In the genomic region with DNA sequence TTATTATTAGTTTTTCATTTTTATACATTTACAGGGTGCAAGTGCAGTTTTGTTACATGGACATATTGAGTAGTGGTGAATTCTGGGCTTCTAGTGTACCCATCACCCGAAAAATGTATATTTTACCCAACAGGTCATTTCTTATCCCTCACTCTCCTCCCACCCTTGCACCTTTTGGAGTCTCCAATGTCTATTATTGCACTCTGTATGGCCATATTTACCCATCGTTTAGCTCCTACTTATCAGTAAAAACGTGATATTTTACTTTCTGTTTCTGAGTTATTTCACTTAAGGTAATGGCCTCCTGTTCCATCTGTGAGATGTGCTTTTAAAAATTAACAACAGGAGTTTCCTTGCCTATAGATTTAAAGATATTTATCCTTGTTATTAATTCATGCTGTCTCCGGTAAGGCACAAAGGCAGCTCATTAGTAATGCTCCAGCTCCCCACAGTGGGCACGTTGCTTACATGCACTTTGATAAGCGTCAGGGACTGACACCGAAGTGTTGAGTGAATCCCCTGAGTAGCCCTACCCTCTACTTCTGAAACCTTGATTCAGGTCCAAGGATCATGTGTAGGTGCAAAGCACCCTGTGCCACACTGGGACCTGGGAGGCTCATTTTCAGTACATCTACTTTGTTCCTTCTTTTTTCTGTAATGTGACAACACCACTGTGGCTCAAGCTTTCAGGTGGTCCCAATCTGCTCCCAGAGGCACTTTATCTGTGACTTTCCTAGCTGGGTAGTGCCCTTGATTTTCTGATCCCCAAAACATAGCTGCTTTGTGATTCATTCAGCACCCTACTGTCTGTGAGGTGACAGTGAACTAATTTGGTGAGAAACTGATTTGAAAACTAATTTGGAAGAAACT, we compare ENCODE assay signal across 8 cellular contexts. TPM values are rescaled to one million over a fixed set of nuclear protein-coding genes. Genes with fewer than 3 reads are reported as not detected.
A peak's percentile ranks its signal among the peaks of the same experiment; 100 is the strongest.
DNase-seq lines count a peak whose midpoint lies in the region; ATAC-seq and TF ChIP-seq lines count a peak whose summit lies in the region.

No MANE protein-coding gene starts in this region.

- no peak overlapping the region for H3K4me3 ChIP-seq in AG04450 (ENCODE audit: low read depth, low read length)

- H3K27me3 Mint-ChIP-seq in endothelial cell (ENCODE audit: unreplicated experiment) (no peaks in the 10 kb centered on the region), natural killer cell (ENCODE audit: low read depth in 2 of 2) (peaks cover 0 to 5% of the 10 kb centered on the region in 2 donors)

- H3K9me3 Mint-ChIP-seq in endothelial cell (ENCODE audit: unreplicated experiment) (no peaks in the 10 kb centered on the region), natural killer cell (no peaks in the 10 kb centered on the region)

- H3K27me3 ChIP-seq in AG04450 (ENCODE audit: control insufficient read depth, insufficient read depth, low read length) = no peaks in the 10 kb centered on the region

- no peak overlapping the region for H3K27ac Mint-ChIP-seq in endothelial cell (ENCODE audit: unreplicated experiment)
- no peak overlapping the region for H3K27ac Mint-ChIP-seq in natural killer cell

- peak; percentile 1 for DNase-seq in AG04450 (ENCODE audit: low read depth, low spot score)
- DNase-seq in GM13976 (ENCODE audit: low spot score) = peak; percentile 50
- DNase-seq in MV-4-11 (lab: John Stamatoyannopoulos, UW) = peak; percentile 35
- peak; percentile 4 for DNase-seq in T follicular helper cell (ENCODE audit: low read depth)
- DNase-seq in endothelial cell (ENCODE audit: low spot score) = peak; percentile 50
- DNase-seq in natural killer cell = no peak
- DNase-seq in effector CD4-positive, alpha-beta T cell = no peak

- no peaks in the 10 kb centered on the region for H3K9me3 ChIP-seq in AG04450 (ENCODE audit: control insufficient read depth, insufficient read depth, low read length)

- H3K36me3 Mint-ChIP-seq in endothelial cell (ENCODE audit: low read depth, unreplicated experiment) = no peaks in the 10 kb centered on the region
- H3K36me3 Mint-ChIP-seq in natural killer cell = no peaks in the 10 kb centered on the region

- peak; percentile 46 for TF ChIP-seq CTCF in AG04450 (IDR thresholded peaks at IDR 0.05; ENCODE audit: low read depth, low read length)
- TF ChIP-seq CTCF in GM13976 (IDR thresholded peaks at IDR 0.05; ENCODE audit: borderline replicate concordance, control extremely low read depth, extremely low read depth, insufficient read depth, missing control alignments) = peak; percentile 75
- no peak for TF ChIP-seq CTCF in endothelial cell (IDR thresholded peaks at IDR 0.05; ENCODE audit: unreplicated experiment)
- TF ChIP-seq CTCF in natural killer cell (IDR thresholded peaks at IDR 0.05) = peak; percentile 24

- no peak overlapping the region for H3K27ac ChIP-seq in AG04450 (ENCODE audit: low read depth, low read length)

- no peak overlapping the region for H3K4me3 Mint-ChIP-seq in endothelial cell (ENCODE audit: unreplicated experiment)
- no peak overlapping the region for H3K4me3 Mint-ChIP-seq in natural killer cell

- POLR2A ChIA-PET in AG04450 (lab: Yijun Ruan, JAX) = no interaction called here

- intact Hi-C loops in natural killer cell (cut with micrococcal nuclease) = no loop called here

- CTCF ChIA-PET in AG04450 (lab: Charles Lee) = interaction anchor here (0.5 to 3.5 kb wide), 16 partner anchors 18 to 380 kb away, joined by 3 to 39 read pairs (median 4); no protein-coding TSS in a partner anchor

- H3K4me1 Mint-ChIP-seq in endothelial cell (ENCODE audit: unreplicated experiment) (peaks cover 6% of the 10 kb centered on the region), natural killer cell (peaks cover 0 to 4% of the 10 kb centered on the region in 2 donors)

- ATAC-seq in HG02623 (IDR thresholded peaks at IDR 0.05; ENCODE audit: unreplicated experiment) = peak; percentile 89
- ATAC-seq in natural killer cell = peak in 1 of 3 donors; percentile 56

- in situ Hi-C loops in GM13976 (cut with MboI; ENCODE audit: low sequenced_read_pairs, unreplicated experiment) = loop anchor here (25.0 kb wide), 1 partner anchor 185 kb away; no protein-coding TSS in a partner anchor

RNA-seq across cellular contexts. Expression of gene HYAL4, which starts 27.3 kb away (rescaled TPM):
- not detected in 2 replicates for polyA plus RNA-seq in AG04450 (2011; rRNA removed)
- polyA minus RNA-seq in AG04450 (2011; rRNA and poly(A)+ RNA removed) = not detected in 2 replicates
- total RNA-seq in endothelial cell (ENCODE audit: unreplicated experiment) (3.1 TPM), natural killer cell (not detected)

RNA-seq across cellular contexts. Expression of gene SPAM1, which starts 52.8 kb away (rescaled TPM):
- not detected in 2 replicates for polyA plus RNA-seq in AG04450 (2011; rRNA removed)
- polyA minus RNA-seq in AG04450 (2011; rRNA and poly(A)+ RNA removed) = not detected in 2 replicates
- not detected for total RNA-seq in endothelial cell (ENCODE audit: unreplicated experiment)
- total RNA-seq in natural killer cell = not detected

Comparison
In these comparisons a context has a peak if more than half of its experiments do, and no peak if none do; other contexts are left out.
1. DNase-seq: peak in AG04450 (single experiment), GM13976 (single experiment), MV-4-11 (single experiment), T follicular helper cell (single experiment) and endothelial cell (single experiment); none in natural killer cell (single experiment) and effector CD4-positive, alpha-beta T cell (single experiment).